9 cellular contexts compared by ENCODE assay signal in the genomic region with DNA sequence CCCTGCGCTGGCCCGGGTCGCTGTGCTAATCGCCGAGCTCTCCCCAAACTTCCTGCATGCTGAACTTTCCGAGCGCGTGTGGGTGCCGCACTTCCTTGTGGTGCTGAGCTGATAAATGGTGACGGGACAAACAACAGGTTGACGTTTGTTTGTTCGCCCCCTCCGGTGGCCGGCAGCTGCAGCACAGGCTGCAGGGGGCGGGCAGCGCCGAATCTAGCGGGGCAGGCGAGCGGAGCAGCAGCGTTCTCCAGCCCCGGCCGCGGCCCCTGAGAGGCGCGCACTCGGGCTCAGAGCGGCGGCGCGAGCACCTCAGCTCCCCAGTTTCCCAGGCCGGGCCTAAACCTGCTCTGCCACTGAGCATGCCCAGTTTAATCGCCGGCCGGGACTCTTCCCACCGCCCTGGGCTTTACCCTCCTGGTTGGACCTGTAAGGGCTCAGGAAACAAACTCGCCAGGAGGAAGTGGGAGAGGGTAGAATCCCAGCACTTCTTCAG. TPM values are rescaled to one million over a fixed set of nuclear protein-coding genes. Genes with fewer than 3 reads are reported as not detected.
DNase-seq lines count a peak whose midpoint lies in the region; ATAC-seq, FAIRE-seq and TF ChIP-seq lines count a peak whose summit lies in the region.
"Had no signal": no experiment of that assay in that cellular context is flagged by ENCODE, and none has a peak within 500 bp of the region (broad histone marks: within the 10 kb centered on the region; RNA-seq: fewer than 3 reads in every experiment).

Gene PDGFD (minus strand): TSS at position 120 of the 493 bp plus-strand sequence.

- H3K27ac ChIP-seq in H1 (ENCODE audit: low read depth, low read length), result no peak within 1 kb of the TSS
- no peak within 1 kb of the TSS for H3K27ac ChIP-seq in subcutaneous abdominal adipose tissue (ENCODE audit: low read depth, low read length)

- TF ChIP-seq RAD21 in H1 (IDR thresholded peaks at IDR 0.05 in 1 of 2, conservative IDR thresholded peaks at IDR 0.05 in 1 of 2; ENCODE audit: low read depth in 2 of 2, low read length in 2 of 2), result peak in 1 of 2 experiments; percentile 41; a peak in 3 of 4 replicates

- peak; percentile 47 for DNase-seq in GM12864 (ENCODE audit: low read depth)
- DNase-seq in KBM-7, result peak; percentile 84
- DNase-seq in T-helper 17 cell, result no peak
- peak; percentile 76 to 85 for DNase-seq in H1 (ENCODE audit: low read depth in 1 of 2, low spot score in 2 of 2)
- DNase-seq in memory B cell (ENCODE audit: low spot score in 2 of 2), result peak; percentile 5 to 24
- DNase-seq in NCI-H187 treated with DMSO at 0.1 percent for 48 hours (lab: John Stamatoyannopoulos, UW), result no peak

- H2AK5ac ChIP-seq in H1 (ENCODE audit: low read depth, low read length), result no peak within 1 kb of the TSS

- H3K4me2 ChIP-seq in H1 (ENCODE audit: insufficient read depth in 1 of 2, low read depth in 2 of 2, low read length in 2 of 2), result peak within 1 kb of the TSS; percentile 81 to 91

- H4K91ac ChIP-seq in H1 (replicated peaks; ENCODE audit: insufficient read length, low read length), result no peak within 1 kb of the TSS

- H3K4me1 ChIP-seq in H1 (replicated peaks in 1 of 4; ENCODE audit: control insufficient read depth in 3 of 4, insufficient read depth in 4 of 4, low read length in 3 of 4), result peaks cover 0 to 8% (median 3%) of the 10 kb centered on the region in 4 experiments; a peak in 5 of 7 replicates
- H3K4me1 ChIP-seq in subcutaneous abdominal adipose tissue (ENCODE audit: control insufficient read depth in 5 of 5, insufficient read depth in 5 of 5, low read length in 5 of 5), result peaks cover 0 to 19% (median 17%) of the 10 kb centered on the region in 5 donors

- FAIRE-seq in H1 (lab: Jason Lieb, UNC), result no peak
- FAIRE-seq: frontal cortex had no signal

- ATAC-seq in GM21737 (IDR thresholded peaks at IDR 0.05; ENCODE audit: unreplicated experiment), result peak; percentile 91
- peak; percentile 32 for ATAC-seq in T-helper 17 cell
- ATAC-seq in memory B cell (ENCODE audit: low read depth), result peak; percentile 85

- H3K9me3 ChIP-seq in T-helper 17 cell (ENCODE audit: control insufficient read depth, low read length, poor library complexity, severe bottlenecking), result no peaks in the 10 kb centered on the region
- H3K9me3 ChIP-seq in H1 (ENCODE audit: insufficient read depth in 2 of 2, low read depth in 1 of 2, low read length in 1 of 2), result no peaks in the 10 kb centered on the region
- H3K9me3 ChIP-seq in subcutaneous abdominal adipose tissue (ENCODE audit: control insufficient read depth in 5 of 5, low read length in 5 of 5), result no peaks in the 10 kb centered on the region

- H3K4me1 Mint-ChIP-seq in T-helper 17 cell (peaks cover 3% of the 10 kb centered on the region), memory B cell (peaks cover 9% of the 10 kb centered on the region)

- H2BK15ac ChIP-seq in H1 (ENCODE audit: low read length), result peak within 1 kb of the TSS; percentile 53; the same call in 1 of the 2 replicates

- H3K36me3 ChIP-seq in H1 (ENCODE audit: control insufficient read depth in 2 of 4, insufficient read depth in 4 of 4, low read length in 3 of 4) (no peaks in the 10 kb centered on the region), subcutaneous abdominal adipose tissue (ENCODE audit: control insufficient read depth in 5 of 5, insufficient read depth in 5 of 5, low read length in 5 of 5) (no peaks in the 10 kb centered on the region)

- no peak within 1 kb of the TSS for H3K23ac ChIP-seq in H1 (ENCODE audit: insufficient read length)

- no peaks in the 10 kb centered on the region for H3K9me3 Mint-ChIP-seq in memory B cell

- H3K14ac ChIP-seq in H1 (ENCODE audit: insufficient read length), result no peak within 1 kb of the TSS

- 0 out of 2 replicates have a peak within 1 kb of the TSS, but pooled peaks have one; percentile 29 for H2BK20ac ChIP-seq in H1 (ENCODE audit: low read length)

- H3K79me1 ChIP-seq in H1 (ENCODE audit: low read depth, low read length), result no peaks in the 10 kb centered on the region

- in situ Hi-C loops in KBM-7 (cut with MboI; ENCODE audit: low pct_unique_long_range_greater_than_20kb, low sequenced_read_pairs), result no loop called here

- CTCF ChIA-PET in H1 (lab: Charles Lee; ENCODE audit: partially characterized antibody), result interaction anchor here (0.8 to 3.1 kb wide), 22 partner anchors 9 to 1699 kb away, joined by 3 to 22 read pairs (median 4); no protein-coding TSS in a partner anchor

- WGBS in H1 (ENCODE audit: extremely low coverage in 1 of 2, insufficient coverage in 1 of 2, insufficient read length in 1 of 2, insufficient replicate concordance in 2 of 2, low coverage in 1 of 2, low lambda C conversion rate in 2 of 2, missing lambda C conversion rate in 1 of 2), 2 experiments, result 1% methylated on average over 35 of the region's 37 CpGs; no CpG with 5 or more reads in 1 of the 2 experiments

- H3K27ac Mint-ChIP-seq in T-helper 17 cell (no peak within 1 kb of the TSS), memory B cell (no peak within 1 kb of the TSS)

- H2BK12ac ChIP-seq in H1 (ENCODE audit: low read depth, low read length), result no peak within 1 kb of the TSS; the same call in 1 of the 2 replicates

- H4K20me1 ChIP-seq in H1 (replicated peaks in 1 of 2; ENCODE audit: control insufficient read depth in 1 of 2, insufficient read depth in 2 of 2, low read length in 2 of 2), result no peaks in the 10 kb centered on the region

- no peak for TF ChIP-seq EP300 in H1 (IDR thresholded peaks at IDR 0.05; ENCODE audit: borderline replicate concordance in 1 of 2, low read depth in 2 of 2, low read length in 2 of 2)

- peak within 1 kb of the TSS in 3 of 4 experiments; percentile 36 to 64 (median 45); a peak in 5 of 7 replicates for H3K9ac ChIP-seq in H1 (replicated peaks in 1 of 4; ENCODE audit: extremely low read depth in 1 of 4, low read depth in 3 of 4, low read length in 3 of 4)
- H3K9ac ChIP-seq in subcutaneous abdominal adipose tissue (ENCODE audit: low read length in 5 of 5), result peak within 1 kb of the TSS in 4 of 5 donors; percentile 5 to 59 (median 33)

- peaks cover 51% of the 10 kb centered on the region for H3K27me3 Mint-ChIP-seq in T-helper 17 cell
- peaks cover 5% of the 10 kb centered on the region for H3K27me3 Mint-ChIP-seq in memory B cell

- H3K4me3 Mint-ChIP-seq in T-helper 17 cell (peak within 1 kb of the TSS; percentile 63), memory B cell (peak within 1 kb of the TSS; percentile 82)

- peaks cover 9% of the 10 kb centered on the region; the same call in 1 of the 2 replicates for H3K23me2 ChIP-seq in H1 (ENCODE audit: low read depth, low read length)

- H3K4ac ChIP-seq in H1 (replicated peaks; ENCODE audit: insufficient read length, low read depth, low read length), result no peak within 1 kb of the TSS

- peak within 1 kb of the TSS; percentile 68; the same call in 1 of the 2 replicates for H3K18ac ChIP-seq in H1 (ENCODE audit: extremely low read depth, low read length)

- peak within 1 kb of the TSS; percentile 36; the same call in 1 of the 2 replicates for H2BK5ac ChIP-seq in H1 (ENCODE audit: low read depth, low read length)

- peak within 1 kb of the TSS; percentile 98 for H2AFZ ChIP-seq in H1 (ENCODE audit: low read length)

- POLR2A ChIA-PET in H1 (lab: Charles Lee; ENCODE audit: partially characterized antibody), result interaction anchor here (0.9 to 1.1 kb wide), 2 partner anchors 14 to 366 kb away, joined by 3 read pairs; no protein-coding TSS in a partner anchor

- H3K36me3 Mint-ChIP-seq in T-helper 17 cell (ENCODE audit: low read depth) (peaks cover 2% of the 10 kb centered on the region), memory B cell (no peaks in the 10 kb centered on the region)

- H4K8ac ChIP-seq in H1 (ENCODE audit: extremely low read depth, insufficient read depth, low read length), result peak within 1 kb of the TSS; percentile 54; the same call in 1 of the 2 replicates

- no peaks in the 10 kb centered on the region for H3K79me2 ChIP-seq in H1 (ENCODE audit: control insufficient read depth in 1 of 2, insufficient read depth in 2 of 2, low read length in 2 of 2)

- H2BK120ac ChIP-seq in H1 (replicated peaks; ENCODE audit: low read depth, low read length), result no peak within 1 kb of the TSS

- TF ChIP-seq POLR2A in H1 (IDR thresholded peaks at IDR 0.05; ENCODE audit: control extremely low read depth in 1 of 2, low read depth in 2 of 2, low read length in 2 of 2), result peak in 1 of 2 experiments; percentile 67; a peak in 1 of 3 replicates

- H3K27me3 ChIP-seq in H1 (replicated peaks in 1 of 4; ENCODE audit: control insufficient read depth in 3 of 4, extremely low read depth in 1 of 4, insufficient read depth in 3 of 4, low read length in 3 of 4) (no peaks in the 10 kb centered on the region; a peak in 1 of 7 replicates), subcutaneous abdominal adipose tissue (ENCODE audit: control insufficient read depth in 5 of 5, insufficient read depth in 4 of 5, low read length in 5 of 5) (no peaks in the 10 kb centered on the region)

- TF ChIP-seq CTCF in GM12864 (IDR thresholded peaks at IDR 0.05; ENCODE audit: low read depth, low read length, missing control alignments) (peak; percentile 55), H1 (IDR thresholded peaks at IDR 0.05; ENCODE audit: control extremely low read depth in 1 of 3, insufficient read depth in 1 of 3, low read depth in 1 of 3, low read length in 3 of 3) (peak; percentile 53 to 66 (median 58))

- H4K5ac ChIP-seq in H1 (ENCODE audit: insufficient read length, low read depth, low read length), result peak within 1 kb of the TSS; percentile 47

- peak within 1 kb of the TSS; percentile 59 for H3K4me3 ChIP-seq in GM12864 (ENCODE audit: low read depth, low read length)
- H3K4me3 ChIP-seq in H1 (ENCODE audit: extremely low read depth in 1 of 4, insufficient read depth in 2 of 4, low read depth in 3 of 4, low read length in 4 of 4), result peak within 1 kb of the TSS; percentile 67 to 89 (median 78)
- H3K4me3 ChIP-seq in subcutaneous abdominal adipose tissue (ENCODE audit: low read depth in 1 of 5, low read length in 5 of 5), result peak within 1 kb of the TSS; percentile 62 to 86 (median 74)

- H3K56ac ChIP-seq in H1 (replicated peaks; ENCODE audit: insufficient read length, low read depth, low read length), result peak within 1 kb of the TSS; percentile 73

TF ChIP-seq in H1, 55 proteins besides CTCF, POLR2A, EP300 and RAD21 (continues in another document):
- no peak for TF ChIP-seq HDAC6 (IDR thresholded peaks at IDR 0.05; ENCODE audit: low read depth, low read length)

RNA-seq across cellular contexts. Expression of gene PDGFD, which starts in this region (rescaled TPM):
- total RNA-seq in T-helper 17 cell, result under 1 TPM in 1 of 2 donors, not detected in 1; 0.10 TPM
- 3.8 and 3.9 TPM in 2 replicates for total RNA-seq in H1 (2021; fragmentation: NEBNext Ultra II Directional; extraction: Animal tissue kit (Norgen Biotek cat#: 25700))
- polyA plus RNA-seq in H1 (2011; rRNA removed), result 0.97 and 1.1 TPM in 2 replicates
- polyA plus RNA-seq in H1 (2011; cell fraction: cytosol; rRNA removed), result 1.2 TPM
- 1.4 TPM for polyA plus RNA-seq in H1 (2011; cell fraction: nucleus; rRNA removed)
- 1.3 to 2.3 TPM (median 1.7 TPM) in 4 replicates for polyA plus RNA-seq in H1 (2012, experiment 1 of 2)
- 0.20 TPM for polyA plus RNA-seq in H1 (2012, experiment 2 of 2)
- 5.0 TPM for polyA plus RNA-seq in H1 (2013, experiment 1 of 2)
- 5.9 TPM for polyA plus RNA-seq in H1 (2013, experiment 2 of 2)
- polyA minus RNA-seq in H1 (2011; rRNA and poly(A)+ RNA removed), result 1.4 and 2.5 TPM in 2 replicates
- polyA minus RNA-seq in H1 (2011; cell fraction: cytosol; rRNA and poly(A)+ RNA removed), result 3.2 TPM
- polyA minus RNA-seq in H1 (2011; cell fraction: nucleus; rRNA and poly(A)+ RNA removed), result 5.8 TPM

Comparison
In these comparisons a context has a peak if more than half of its experiments do, and no peak if none do; other contexts are left out.
1. Peak in ATAC-seq in T-helper 17 cell; RNA of the gene not detected or under 1 TPM.
2. DNase-seq: peak in GM12864 (single experiment), KBM-7 (single experiment), H1 (2 of 2) and memory B cell (2 of 2); none in T-helper 17 cell (0 of 3) and NCI-H187 treated with DMSO at 0.1 percent for 48 hours (single experiment).
3. ATAC-seq: peak in every context shown above with its lines; median percentile 91 in GM21737; 85 in memory B cell; 32 in T-helper 17 cell.
4. Peak in every context shown above with its lines, with median percentiles within 50 percentile points of each other: H3K4me3 ChIP-seq.